In the genomic region with DNA sequence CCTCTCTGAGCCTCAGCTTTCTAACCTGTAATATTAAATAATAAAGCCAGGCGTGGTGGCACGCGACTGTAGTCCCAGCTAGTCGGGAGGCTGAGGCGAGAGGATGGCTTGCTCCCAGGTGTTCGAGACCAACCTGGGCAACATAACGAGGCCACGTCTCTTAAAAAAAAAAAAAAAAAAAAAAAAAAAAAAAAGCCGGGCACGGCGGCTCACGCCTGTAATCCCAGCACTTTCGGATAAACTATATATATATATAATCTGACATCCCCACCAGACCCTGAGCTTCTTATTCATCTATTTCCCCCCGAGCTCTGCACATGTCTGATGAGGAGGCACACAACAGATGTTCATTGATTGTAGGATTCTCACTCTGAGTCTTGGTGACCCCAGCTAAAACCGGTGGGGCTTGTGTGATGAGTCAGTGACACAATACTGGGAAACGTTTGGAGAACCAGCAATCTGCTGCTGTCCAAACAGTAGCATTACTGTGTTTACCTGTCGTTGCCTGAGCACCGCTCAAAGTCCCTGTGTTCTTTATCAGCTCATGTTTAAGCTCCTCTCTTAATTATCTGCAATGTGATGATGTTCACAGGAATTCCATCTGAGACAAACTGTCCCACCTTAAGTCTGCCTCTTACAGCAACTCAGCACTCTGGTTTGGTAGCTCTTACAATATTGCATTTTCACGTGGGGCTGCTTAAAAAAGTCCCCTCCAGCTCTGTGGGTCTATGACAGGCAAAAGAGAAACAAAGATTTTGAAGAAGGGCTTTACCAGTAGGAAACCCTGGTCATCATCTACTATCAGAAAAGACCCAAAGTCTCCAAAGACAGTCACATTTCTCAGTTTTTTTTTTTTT, we compare ENCODE assay signal across 8 cellular contexts. TPM values are rescaled to one million over a fixed set of nuclear protein-coding genes. Genes with fewer than 3 reads are reported as not detected.
A peak's percentile ranks its signal among the peaks of the same experiment; 100 is the strongest.
DNase-seq lines count a peak whose midpoint lies in the region; ATAC-seq, FAIRE-seq and TF ChIP-seq lines count a peak whose summit lies in the region.

No MANE protein-coding gene starts in this region.

- no peaks in the 10 kb centered on the region; a peak in 1 of 5 replicates for H3K9me3 Mint-ChIP-seq in H9
- H3K9me3 Mint-ChIP-seq in naive B cell, result no peaks in the 10 kb centered on the region

- H3K27me3 Mint-ChIP-seq in H9 (ENCODE audit: low read depth), result peaks cover 10% of the 10 kb centered on the region
- no peaks in the 10 kb centered on the region for H3K27me3 Mint-ChIP-seq in naive B cell

- H4K5ac ChIP-seq in H9 (ENCODE audit: insufficient read length, low read depth, low read length), result no peak overlapping the region

- no peaks in the 10 kb centered on the region; a peak in 1 of 7 replicates for H3K36me3 Mint-ChIP-seq in H9 (ENCODE audit: insufficient read depth in 1 of 3, low read depth in 3 of 3)
- no peaks in the 10 kb centered on the region for H3K36me3 Mint-ChIP-seq in naive B cell

- H3K4me1 Mint-ChIP-seq in H9, result peaks cover 16 to 20% of the 10 kb centered on the region in 2 experiments
- H3K4me1 Mint-ChIP-seq in naive B cell, result peaks cover 24 to 43% (median 42%) of the 10 kb centered on the region in 3 donors

- H3K4me3 ChIP-seq in AG09309 (ENCODE audit: control insufficient read depth, low read depth, low read length) (peak overlapping the region; percentile 68), endocrine pancreas (ENCODE audit: control insufficient read depth, insufficient read depth, low read length) (peak overlapping the region; percentile 62)

- no peak overlapping the region for H2BK120ac ChIP-seq in H9 (ENCODE audit: low read depth, low read length, poor library complexity, severe bottlenecking)

- H3K27ac ChIP-seq in H9 (ENCODE audit: insufficient read length, low read depth, low read length), result no peak overlapping the region

- H4K91ac ChIP-seq in H9 (ENCODE audit: insufficient read length, low read depth, low read length), result no peak overlapping the region

- H3K23me2 ChIP-seq in H9 (ENCODE audit: insufficient read length, low read depth, low read length, poor library complexity, severe bottlenecking), result peaks cover 10% of the 10 kb centered on the region

- H3K23ac ChIP-seq in H9 (ENCODE audit: insufficient read length, low read depth, low read length), result no peak overlapping the region

- peak overlapping the region; percentile 97 to 99 for H3K4me3 Mint-ChIP-seq in H9
- peak overlapping the region; percentile 94 to 99 (median 98) for H3K4me3 Mint-ChIP-seq in naive B cell

- FAIRE-seq in GM19239 (lab: Jason Lieb, UNC), result no peak

- H3K36me3 ChIP-seq in endocrine pancreas (ENCODE audit: control insufficient read depth, insufficient read depth, low read length), result no peaks in the 10 kb centered on the region

- peaks cover 2% of the 10 kb centered on the region; the same call in 1 of the 2 replicates for H3K4me1 ChIP-seq in H9 (ENCODE audit: insufficient read depth, low read length)
- no peaks in the 10 kb centered on the region for H3K4me1 ChIP-seq in endocrine pancreas (ENCODE audit: control insufficient read depth, insufficient read depth, low read length)

- no peak overlapping the region for H2BK12ac ChIP-seq in H9 (ENCODE audit: insufficient read length, low read depth, low read length)

- H3K27ac Mint-ChIP-seq in H9 (peak overlapping the region in 2 of 3 experiments; percentile 93 to 100; a peak in 5 of 7 replicates), naive B cell (peak overlapping the region; percentile 99 to 100 (median 100))

- no peak overlapping the region for H2BK5ac ChIP-seq in H9 (ENCODE audit: insufficient read length, low read length)

- H3K14ac ChIP-seq in H9 (ENCODE audit: insufficient read depth, low read length), result no peak overlapping the region

- H4K20me1 ChIP-seq in H9 (ENCODE audit: control insufficient read depth, insufficient read depth, insufficient read length), result no peaks in the 10 kb centered on the region

- no CpG with 5 or more reads among the region's 19 CpGs for WGBS in H9 (ENCODE audit: extremely low coverage, insufficient read length, low lambda C conversion rate)

- peak overlapping the region; percentile 90 for H3K4me2 ChIP-seq in H9 (ENCODE audit: insufficient read depth, insufficient read length, low read length)

- H3K9me3 ChIP-seq in H9 (ENCODE audit: control insufficient read depth, low read depth, low read length) (no peaks in the 10 kb centered on the region), endocrine pancreas (ENCODE audit: control insufficient read depth, low read length) (no peaks in the 10 kb centered on the region)

- H2AFZ ChIP-seq in H9 (ENCODE audit: low read length), result no peak overlapping the region

- no peak overlapping the region for H3K4ac ChIP-seq in H9 (ENCODE audit: low read depth, low read length)

- H3K27me3 ChIP-seq in H9 (ENCODE audit: insufficient read depth, low read length), result no peaks in the 10 kb centered on the region
- no peaks in the 10 kb centered on the region for H3K27me3 ChIP-seq in endocrine pancreas (ENCODE audit: control insufficient read depth, insufficient read depth, low read length)

- peaks cover 9% of the 10 kb centered on the region for H3K79me1 ChIP-seq in H9 (ENCODE audit: insufficient read depth, low read depth, low read length, poor library complexity, severe bottlenecking)

- H2BK15ac ChIP-seq in H9 (ENCODE audit: low read depth, low read length), result no peak overlapping the region

- H2BK20ac ChIP-seq in H9 (ENCODE audit: low read depth, low read length, poor library complexity, severe bottlenecking), result no peak overlapping the region

- TF ChIP-seq CTCF in AG09309 (IDR thresholded peaks at IDR 0.05; ENCODE audit: control insufficient read depth, insufficient read depth, low read depth, low read length, missing control alignments) (no peak), H9 (conservative IDR thresholded peaks at IDR 0.05) (no peak)

- no peak overlapping the region for H3K18ac ChIP-seq in H9 (ENCODE audit: insufficient read length, low read depth, low read length)

- H3K79me2 ChIP-seq in H9 (ENCODE audit: insufficient read depth, low read length), result peaks cover 15% of the 10 kb centered on the region; the same call in 1 of the 2 replicates

- H3K9ac ChIP-seq in H9 (ENCODE audit: extremely low read depth, insufficient read length, low read length), result peak overlapping the region; percentile 99
- H3K9ac ChIP-seq in endocrine pancreas (ENCODE audit: control insufficient read depth, insufficient read depth, low read length), result peak overlapping the region; percentile 65

- no peak overlapping the region for H3T11ph ChIP-seq in H9 (ENCODE audit: low read length)

- no peak overlapping the region for H2AK5ac ChIP-seq in H9 (ENCODE audit: insufficient read length, low read length)

- no peak for ATAC-seq in naive B cell (ENCODE audit: low read depth in 2 of 2)
- no peak for ATAC-seq in HG02678 (IDR thresholded peaks at IDR 0.05; ENCODE audit: unreplicated experiment)
- ATAC-seq in GM21529 (IDR thresholded peaks at IDR 0.05; ENCODE audit: unreplicated experiment), result no peak

- no peak overlapping the region for H3K56ac ChIP-seq in H9 (ENCODE audit: insufficient read length, low read depth, low read length)

- DNase-seq in AG09309 (ENCODE audit: low read depth) (no peak), H9 (no peak), RPMI8226 (peak; percentile 48), naive B cell (no peak), GM19239 (ENCODE audit: insufficient read length, low spot score) (no peak)

- no peak overlapping the region for H4K8ac ChIP-seq in H9 (replicated peaks; ENCODE audit: insufficient read length, low read depth, low read length)

RNA-seq across cellular contexts. Expression of a gene that starts 1.0 kb away (rescaled TPM):
- total RNA-seq in H9 (2021), result 9.6 and 9.8 TPM in 2 replicates
- 1 to 10 TPM; 4.0 to 8.5 (median 4.7) TPM for polyA plus RNA-seq in naive B cell (ENCODE audit: low read depth in 6 of 6)

RNA-seq across cellular contexts. Expression of a gene that starts 19.8 kb away (rescaled TPM):
- total RNA-seq in H9 (2021), result 73.4 and 75.5 TPM in 2 replicates
- polyA plus RNA-seq in naive B cell (ENCODE audit: low read depth in 6 of 6), result 100 to 1,000 TPM in 5 of 6 donors, 10 to 100 TPM in 1; 96.6 to 137 (median 122) TPM
